ENCODE assay signal across 8 cellular contexts in genomic region chr3:12556243-12556722, GRCh38. TPM values are rescaled to one million over a fixed set of nuclear protein-coding genes. Genes with fewer than 3 reads are reported as not detected.
DNase-seq lines count a peak whose midpoint lies in the region; ATAC-seq, FAIRE-seq and TF ChIP-seq lines count a peak whose summit lies in the region.

No MANE protein-coding gene starts in this region.

- H3K27me3 ChIP-seq in HepG2 (ENCODE audit: control insufficient read depth in 1 of 2, insufficient read depth in 2 of 2, low read length in 2 of 2) (no peaks in the 10 kb centered on the region; a peak in 1 of 5 replicates), transverse colon (peaks cover 40% of the 10 kb centered on the region)

- no peak for TF ChIP-seq POLR2A in HepG2 (IDR thresholded peaks at IDR 0.05; ENCODE audit: insufficient read depth in 1 of 2, low read depth in 2 of 2, low read length in 2 of 2)
- no peak for TF ChIP-seq POLR2A in transverse colon (IDR thresholded peaks at IDR 0.05)

- FAIRE-seq in HepG2 (lab: Jason Lieb, UNC): no peak

- no peak for TF ChIP-seq EP300 in HepG2 (IDR thresholded peaks at IDR 0.05; ENCODE audit: low read depth in 2 of 2, low read length in 2 of 2)
- TF ChIP-seq EP300 in HepG2 (CRISPR knock-in tag; IDR thresholded peaks at IDR 0.05; ENCODE audit: borderline replicate concordance): no peak
- no peak for TF ChIP-seq EP300 in transverse colon (IDR thresholded peaks at IDR 0.05; ENCODE audit: low read depth)

- POLR2A ChIA-PET in HepG2 (lab: Yijun Ruan, JAX): no interaction called here

- TSS peak; percentile 65 for BruUV-seq in HepG2 (replicated peaks; lab: Mats Ljungman, UMichigan)

- H3K9me3 ChIP-seq in HepG2 (ENCODE audit: low read length) (no peaks in the 10 kb centered on the region), transverse colon (no peaks in the 10 kb centered on the region)

- peak overlapping the region; percentile 99 for H2AFZ ChIP-seq in HepG2 (ENCODE audit: low read length)

- in situ Hi-C loops in astrocyte of the spinal cord (cut with HindIII; ENCODE audit: low sequenced_read_pairs) (no loop called here), HepG2 (cut with HindIII; ENCODE audit: extremely low pct_ligation_motif_present, low pct_unique_long_range_greater_than_20kb) (no loop called here), transverse colon (cut with MboI; ENCODE audit: low pct_ligation_motif_present in 1 of 4, low pct_unique_long_range_greater_than_20kb in 1 of 4, low sequenced_read_pairs in 3 of 4) (loop anchor here in 1 of 4 donors (25.0 kb wide), 1 partner anchor 156 kb away; no protein-coding TSS in a partner anchor)

- 1% methylated on average over 14 of the region's 14 CpGs for WGBS in HepG2 (ENCODE audit: low lambda C conversion rate)
- WGBS in transverse colon (ENCODE audit: low coverage in 1 of 2), 2 donors: 4 to 7% methylated on average over 14 of the region's 14 CpGs

- peaks cover 31% of the 10 kb centered on the region for H4K20me1 ChIP-seq in HepG2 (ENCODE audit: insufficient read depth, low read length)

- intact Hi-C loops in HepG2 (cut with micrococcal nuclease; ENCODE audit: unreplicated experiment) (loop anchor here (5.0 kb wide), 1 partner anchor 106 kb away; the partner anchor contains the start of gene RAF1), transverse colon (cut with DNase I; ENCODE audit: low total_unique reads) (no loop called here)

- H3K27ac ChIP-seq in 22Rv1 (peak overlapping the region; percentile 93), HepG2 (ENCODE audit: extremely low read length, insufficient read depth, low read length) (peak overlapping the region; percentile 66), transverse colon (peak overlapping the region; percentile 97 to 99 (median 98))

- peaks cover 44% of the 10 kb centered on the region for H3K79me2 ChIP-seq in HepG2 (ENCODE audit: insufficient read depth, low read length)

- DNase-seq in astrocyte of the spinal cord (ENCODE audit: low read depth, low spot score) (no peak), HepG2 (ENCODE audit: low spot score) (no peak), transverse colon (no peak), T-helper 9 cell (no peak), HT-29 (ENCODE audit: low spot score) (no peak)

- TF ChIP-seq RAD21 in HepG2 (CRISPR knock-in tag; IDR thresholded peaks at IDR 0.05): no peak

- H3K4me1 ChIP-seq in HepG2 (ENCODE audit: insufficient read depth, low read length) (peaks cover 36% of the 10 kb centered on the region), transverse colon (peaks cover 13 to 45% (median 30%) of the 10 kb centered on the region in 4 donors)

- H3K4me2 ChIP-seq in HepG2 (ENCODE audit: low read depth, low read length): peak overlapping the region; percentile 90

- H3K36me3 ChIP-seq in HepG2 (replicated peaks in 1 of 2; ENCODE audit: control insufficient read depth in 1 of 2, insufficient read depth in 2 of 2, low read length in 2 of 2): no peaks in the 10 kb centered on the region
- no peaks in the 10 kb centered on the region for H3K36me3 ChIP-seq in transverse colon

- TF ChIP-seq CTCF in 22Rv1 (IDR thresholded peaks at IDR 0.05) (no peak), astrocyte of the spinal cord (IDR thresholded peaks at IDR 0.05; ENCODE audit: low read depth, low read length) (no peak), HepG2 (CRISPR knock-in tag; IDR thresholded peaks at IDR 0.05) (no peak), transverse colon (IDR thresholded peaks at IDR 0.05) (no peak)

- H3K4me3 ChIP-seq in astrocyte of the spinal cord (ENCODE audit: low read depth, low read length): peak overlapping the region; percentile 80
- H3K4me3 ChIP-seq in HepG2 (replicated peaks in 1 of 3; ENCODE audit: insufficient read depth in 1 of 3, low read depth in 2 of 3, low read length in 3 of 3): peak overlapping the region; percentile 91 to 97 (median 91)
- H3K4me3 ChIP-seq in transverse colon: peak overlapping the region; percentile 34 to 93 (median 89)

- CTCF ChIA-PET in HepG2 (lab: Yijun Ruan, JAX; ENCODE audit: low intra/inter-chr PET ratio, low total read pairs): no interaction called here

- peak overlapping the region; percentile 75 for H3K9ac ChIP-seq in HepG2 (ENCODE audit: insufficient read depth, low read depth, low read length)

- ATAC-seq in HG03066 (IDR thresholded peaks at IDR 0.05; ENCODE audit: low read depth, unreplicated experiment) (peak; percentile 11), HepG2 (peak; percentile 14), HG03457 (IDR thresholded peaks at IDR 0.05; ENCODE audit: unreplicated experiment) (no peak)

TF ChIP-seq in HepG2, 621 proteins besides CTCF, POLR2A, EP300 and RAD21 (continues in another document):
- TF ChIP-seq, protein P1, sequence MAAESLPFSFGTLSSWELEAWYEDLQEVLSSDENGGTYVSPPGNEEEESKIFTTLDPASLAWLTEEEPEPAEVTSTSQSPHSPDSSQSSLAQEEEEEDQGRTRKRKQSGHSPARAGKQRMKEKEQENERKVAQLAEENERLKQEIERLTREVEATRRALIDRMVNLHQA (CRISPR knock-in tag; IDR thresholded peaks at IDR 0.05): no peak
- TF ChIP-seq ZNF354B (CRISPR knock-in tag; IDR thresholded peaks at IDR 0.05): no peak

RNA-seq across cellular contexts. Expression of gene MKRN2, which starts 0.6 kb away (rescaled TPM):
- total RNA-seq in HepG2 (2016; rRNA removed; fragmentation: Illumina TruSeq; extraction: Trizol) (25.5 and 32.8 TPM in 2 replicates), transverse colon (10 to 100 TPM; 22.9 to 30.6 (median 25.4) TPM)
- total RNA-seq in HepG2 (2016; cell fraction: cytosol; rRNA removed; fragmentation: Illumina TruSeq; extraction: Trizol; ENCODE audit: low read depth): 6.0 and 6.3 TPM in 2 replicates
- total RNA-seq in HepG2 (2016; cell fraction: insoluble cytoplasmic fraction; rRNA removed; fragmentation: Illumina TruSeq; extraction: Trizol): 26.0 and 33.1 TPM in 2 replicates
- 15.9 and 16.1 TPM in 2 replicates for total RNA-seq in HepG2 (2016; cell fraction: membrane; rRNA removed; fragmentation: Illumina TruSeq; extraction: Trizol)
- total RNA-seq in HepG2 (2016; cell fraction: nucleus; rRNA removed; fragmentation: Illumina TruSeq; extraction: Trizol): 16.1 and 18.3 TPM in 2 replicates
- polyA plus RNA-seq in HepG2 (2011; rRNA removed): 33.1 and 34.3 TPM in 2 replicates
- 37.5 and 39.8 TPM in 2 replicates for polyA plus RNA-seq in HepG2 (2011; cell fraction: cytosol; rRNA removed)
- 41.7 and 47.8 TPM in 2 replicates for polyA plus RNA-seq in HepG2 (2011; cell fraction: nucleus; rRNA removed)
- polyA plus RNA-seq in HepG2 (2012): 22.8 and 24.6 TPM in 2 replicates
- 4.6 and 5.8 TPM in 2 replicates for polyA plus RNA-seq in HepG2 (2016; cell fraction: cytosol; fragmentation: Illumina TruSeq; extraction: Trizol; ENCODE audit: low read depth)
- 33.0 and 34.3 TPM in 2 replicates for polyA plus RNA-seq in HepG2 (2016; cell fraction: insoluble cytoplasmic fraction; fragmentation: Illumina TruSeq; extraction: Trizol; ENCODE audit: low read depth)
- 8.6 and 9.6 TPM in 2 replicates for polyA plus RNA-seq in HepG2 (2016; cell fraction: membrane; fragmentation: Illumina TruSeq; extraction: Trizol; ENCODE audit: low read depth)
- polyA plus RNA-seq in HepG2 (2016; cell fraction: nucleus; fragmentation: Illumina TruSeq; extraction: Trizol; ENCODE audit: insufficient read depth, low read depth): 25.5 and 25.7 TPM in 2 replicates
- 54.0 and 55.3 TPM in 2 replicates for polyA minus RNA-seq in HepG2 (2011; rRNA and poly(A)+ RNA removed; ENCODE audit: low replicate concordance)
- 20.7 and 21.2 TPM in 2 replicates for polyA minus RNA-seq in HepG2 (2011; cell fraction: cytosol; rRNA and poly(A)+ RNA removed)
- polyA minus RNA-seq in HepG2 (2011; cell fraction: nucleus; rRNA and poly(A)+ RNA removed): 19.4 and 25.2 TPM in 2 replicates
- total RNA-seq in HT-29 (2014; rRNA removed; shearing (Covaris generic)): 10.8 and 13.5 TPM in 2 replicates

RNA-seq across cellular contexts. Expression of gene MKRN2OS, which starts 11.0 kb away (rescaled TPM):
- total RNA-seq in HepG2 (2016; rRNA removed; fragmentation: Illumina TruSeq; extraction: Trizol): not detected in 2 replicates
- not detected in 2 replicates for total RNA-seq in HepG2 (2016; cell fraction: cytosol; rRNA removed; fragmentation: Illumina TruSeq; extraction: Trizol; ENCODE audit: low read depth)
- total RNA-seq in HepG2 (2016; cell fraction: insoluble cytoplasmic fraction; rRNA removed; fragmentation: Illumina TruSeq; extraction: Trizol): not detected in 2 replicates
- total RNA-seq in HepG2 (2016; cell fraction: membrane; rRNA removed; fragmentation: Illumina TruSeq; extraction: Trizol): not detected in 2 replicates
- total RNA-seq in HepG2 (2016; cell fraction: nucleus; rRNA removed; fragmentation: Illumina TruSeq; extraction: Trizol): not detected in 2 replicates
- polyA plus RNA-seq in HepG2 (2011; rRNA removed): not detected in 2 replicates
- 0.08 TPM in 1 of 2 replicates, not detected in the other for polyA plus RNA-seq in HepG2 (2011; cell fraction: cytosol; rRNA removed)
- not detected in 2 replicates for polyA plus RNA-seq in HepG2 (2011; cell fraction: nucleus; rRNA removed)
- polyA plus RNA-seq in HepG2 (2012): 0.17 and 0.24 TPM in 2 replicates
- not detected in 2 replicates for polyA plus RNA-seq in HepG2 (2016; cell fraction: cytosol; fragmentation: Illumina TruSeq; extraction: Trizol; ENCODE audit: low read depth)
- polyA plus RNA-seq in HepG2 (2016; cell fraction: insoluble cytoplasmic fraction; fragmentation: Illumina TruSeq; extraction: Trizol; ENCODE audit: low read depth): not detected in 2 replicates
- not detected in 2 replicates for polyA plus RNA-seq in HepG2 (2016; cell fraction: membrane; fragmentation: Illumina TruSeq; extraction: Trizol; ENCODE audit: low read depth)
- polyA plus RNA-seq in HepG2 (2016; cell fraction: nucleus; fragmentation: Illumina TruSeq; extraction: Trizol; ENCODE audit: insufficient read depth, low read depth): not detected in 2 replicates
- polyA minus RNA-seq in HepG2 (2011; rRNA and poly(A)+ RNA removed; ENCODE audit: low replicate concordance): not detected in 2 replicates
- polyA minus RNA-seq in HepG2 (2011; cell fraction: cytosol; rRNA and poly(A)+ RNA removed): not detected in 2 replicates
- not detected in 2 replicates for polyA minus RNA-seq in HepG2 (2011; cell fraction: nucleus; rRNA and poly(A)+ RNA removed)
- 1 to 10 TPM in 2 of 4 donors, not detected in 2; 3.8 to 9.7 TPM for total RNA-seq in transverse colon
- 0.13 and 0.60 TPM in 2 replicates for total RNA-seq in HT-29 (2014; rRNA removed; shearing (Covaris generic))
